In genomic region chr7:99173787-99174186, GRCh38 we compare ENCODE assay signal across 23 cellular contexts. TPM values are rescaled to one million over a fixed set of nuclear protein-coding genes. Genes with fewer than 3 reads are reported as not detected.
DNase-seq lines count a peak whose midpoint lies in the region; ATAC-seq and TF ChIP-seq lines count a peak whose summit lies in the region.
"Had no signal": no experiment of that assay in that cellular context is flagged by ENCODE, and none has a peak within 500 bp of the region (broad histone marks: within the 10 kb centered on the region; RNA-seq: fewer than 3 reads in every experiment).

No MANE protein-coding gene starts in this region.

- H2AFZ ChIP-seq in GM23338 (0 out of 2 replicates have a peak overlapping the region, but pooled peaks have one; percentile 28), hepatocyte (no peak overlapping the region), H9 (ENCODE audit: low read length) (no peak overlapping the region)

- no peaks in the 10 kb centered on the region for H4K20me1 ChIP-seq in GM23338 (replicated peaks; ENCODE audit: insufficient read depth)
- no peaks in the 10 kb centered on the region for H4K20me1 ChIP-seq in hepatocyte (ENCODE audit: insufficient read depth, poor library complexity, severe bottlenecking)
- no peaks in the 10 kb centered on the region for H4K20me1 ChIP-seq in H9 (ENCODE audit: control insufficient read depth, insufficient read depth, insufficient read length)

- no peak overlapping the region for H3K14ac ChIP-seq in H9 (ENCODE audit: insufficient read depth, low read length)

- H3F3A ChIP-seq in GM23338 (replicated peaks; ENCODE audit: low read depth), result no peaks in the 10 kb centered on the region

- H3K79me2 ChIP-seq in GM23338 (replicated peaks; ENCODE audit: insufficient read depth), result no peaks in the 10 kb centered on the region
- H3K79me2 ChIP-seq in hepatocyte, result no peaks in the 10 kb centered on the region
- H3K79me2 ChIP-seq in H9 (ENCODE audit: insufficient read depth, low read length), result no peaks in the 10 kb centered on the region

- no peaks in the 10 kb centered on the region for H3K27me3 ChIP-seq in GM23338 (ENCODE audit: insufficient read depth)
- no peaks in the 10 kb centered on the region for H3K27me3 ChIP-seq in hepatocyte
- H3K27me3 ChIP-seq in lung (ENCODE audit: control insufficient read depth, insufficient read depth), result no peaks in the 10 kb centered on the region
- H3K27me3 ChIP-seq in H9 (ENCODE audit: insufficient read depth, low read length), result no peaks in the 10 kb centered on the region
- H3K27me3 ChIP-seq: SJCRH30 had no signal

- H4K5ac ChIP-seq in H9 (ENCODE audit: insufficient read length, low read depth, low read length), result no peak overlapping the region

- H3K4me2 ChIP-seq in GM23338, result no peak overlapping the region
- no peak overlapping the region for H3K4me2 ChIP-seq in hepatocyte
- H3K4me2 ChIP-seq in H9 (ENCODE audit: insufficient read depth, insufficient read length, low read length), result no peak overlapping the region

- no peak overlapping the region for H2BK12ac ChIP-seq in H9 (ENCODE audit: insufficient read length, low read depth, low read length)

- no peak overlapping the region for H2BK5ac ChIP-seq in H9 (ENCODE audit: insufficient read length, low read length)

- H3K27me3 Mint-ChIP-seq in GM23338 (ENCODE audit: insufficient read depth, low read depth, poor library complexity), result peaks cover 3% of the 10 kb centered on the region
- peaks cover 11% of the 10 kb centered on the region for H3K27me3 Mint-ChIP-seq in H9 (ENCODE audit: low read depth)

- no peaks in the 10 kb centered on the region for H3K9me2 ChIP-seq in GM23338 (ENCODE audit: insufficient read depth)
- H3K9me2 ChIP-seq in hepatocyte (replicated peaks; ENCODE audit: insufficient read depth), result no peaks in the 10 kb centered on the region

- H3K36me3 ChIP-seq in GM23338 (ENCODE audit: insufficient read depth) (no peaks in the 10 kb centered on the region), hepatocyte (replicated peaks; ENCODE audit: insufficient read depth, low read depth) (no peaks in the 10 kb centered on the region), lung (ENCODE audit: control insufficient read depth in 2 of 2, insufficient read depth in 2 of 2, low read length in 2 of 2) (no peaks in the 10 kb centered on the region)
- H3K36me3 ChIP-seq: SJCRH30 had no signal

- no peaks in the 10 kb centered on the region for H3K9me3 Mint-ChIP-seq in GM23338
- H3K9me3 Mint-ChIP-seq in H9, result no peaks in the 10 kb centered on the region
- H3K9me3 Mint-ChIP-seq: CD8-positive, alpha-beta memory T cell; HFFc6 had no signal

- H3K4ac ChIP-seq in H9 (ENCODE audit: low read depth, low read length), result no peak overlapping the region

- no peaks in the 10 kb centered on the region for H3K36me3 Mint-ChIP-seq in GM23338 (ENCODE audit: low read depth)
- no peaks in the 10 kb centered on the region for H3K36me3 Mint-ChIP-seq in H9 (ENCODE audit: insufficient read depth in 1 of 3, low read depth in 3 of 3)
- H3K36me3 Mint-ChIP-seq: CD8-positive, alpha-beta memory T cell had no signal

- no peak overlapping the region for H3K56ac ChIP-seq in H9 (ENCODE audit: insufficient read length, low read depth, low read length)

- H4K8ac ChIP-seq in H9 (replicated peaks; ENCODE audit: insufficient read length, low read depth, low read length), result no peak overlapping the region

- no peaks in the 10 kb centered on the region for H3K4me1 ChIP-seq in GM23338 (ENCODE audit: insufficient read depth)
- H3K4me1 ChIP-seq in hepatocyte (ENCODE audit: insufficient read depth), result no peaks in the 10 kb centered on the region
- no peaks in the 10 kb centered on the region for H3K4me1 ChIP-seq in lung (ENCODE audit: control insufficient read depth in 2 of 2, insufficient read depth in 2 of 2, low read length in 2 of 2)
- no peaks in the 10 kb centered on the region for H3K4me1 ChIP-seq in H9 (ENCODE audit: insufficient read depth, low read length)
- H3K4me1 ChIP-seq: SJCRH30 had no signal

- H3K4me3 Mint-ChIP-seq in GM23338 (no peak overlapping the region), H9 (no peak overlapping the region)
- H3K4me3 Mint-ChIP-seq: CD8-positive, alpha-beta memory T cell; HFFc6 had no signal

- no peak for TF ChIP-seq CTCF in GM23338 (conservative IDR thresholded peaks at IDR 0.05; ENCODE audit: low read depth in 2 of 2)
- no peak for TF ChIP-seq CTCF in hepatocyte (IDR thresholded peaks at IDR 0.05; ENCODE audit: poor library complexity)
- no peak for TF ChIP-seq CTCF in lung (IDR thresholded peaks at IDR 0.05; ENCODE audit: control extremely low read depth, extremely low read depth)
- no peak for TF ChIP-seq CTCF in H9 (conservative IDR thresholded peaks at IDR 0.05)

- H3K9me3 ChIP-seq in hepatocyte (ENCODE audit: low read depth) (no peaks in the 10 kb centered on the region), lung (ENCODE audit: control insufficient read depth in 2 of 2, insufficient read depth in 1 of 2, low read length in 1 of 2) (no peaks in the 10 kb centered on the region), H9 (ENCODE audit: control insufficient read depth, low read depth, low read length) (no peaks in the 10 kb centered on the region)
- H3K9me3 ChIP-seq: SJCRH30 had no signal

- no peak overlapping the region for H4K91ac ChIP-seq in H9 (ENCODE audit: insufficient read length, low read depth, low read length)

- DNase-seq in GM23338 (ENCODE audit: low spot score), result no peak
- DNase-seq in NOMO-1 treated with DMSO at 0.1 percent for 48 hours (lab: John Stamatoyannopoulos, UW; ENCODE audit: unreplicated experiment), result peak; percentile 38
- peak; percentile 33 for DNase-seq in hepatocyte (ENCODE audit: low spot score)
- DNase-seq in lung (ENCODE audit: low spot score), result peak; percentile 31
- no peak for DNase-seq in NCI-H345 (lab: John Stamatoyannopoulos, UW)
- DNase-seq in H9, result no peak
- DNase-seq: ACHN; C1 segment of cervical spinal cord; CD8-positive, alpha-beta memory T cell; DMS53; EL; HFFc6; Kasumi-1; MM.1S; NCI-H1092 treated with DMSO at 0.1 percent for 48 hours; NCI-H2081 treated with DMSO at 0.1 percent for 48 hours; NCI-H510A; NCI-H82; SJCRH30 had no signal

- no peak overlapping the region for H2BK120ac ChIP-seq in H9 (ENCODE audit: low read depth, low read length, poor library complexity, severe bottlenecking)

- H3K23me2 ChIP-seq in H9 (ENCODE audit: insufficient read length, low read depth, low read length, poor library complexity, severe bottlenecking), result no peaks in the 10 kb centered on the region

- no peak overlapping the region for H2BK15ac ChIP-seq in H9 (ENCODE audit: low read depth, low read length)

- WGBS in hepatocyte (ENCODE audit: low lambda C conversion rate, missing lambda C conversion rate), result 74% methylated on average over 6 of the region's 6 CpGs
- 54 to 56% methylated on average over 6 of the region's 6 CpGs for WGBS in lung, 2 donors
- WGBS in H9 (ENCODE audit: extremely low coverage, insufficient read length, low lambda C conversion rate), result no CpG with 5 or more reads among the region's 6 CpGs

- no peaks in the 10 kb centered on the region for H3K79me1 ChIP-seq in H9 (ENCODE audit: insufficient read depth, low read depth, low read length, poor library complexity, severe bottlenecking)

- H3K9ac ChIP-seq in H9 (ENCODE audit: extremely low read depth, insufficient read length, low read length), result no peak overlapping the region

- H3K27ac Mint-ChIP-seq in GM23338, result no peak overlapping the region
- H3K27ac Mint-ChIP-seq in H9, result no peak overlapping the region
- H3K27ac Mint-ChIP-seq: CD8-positive, alpha-beta memory T cell; HFFc6 had no signal

- ATAC-seq in GM23338 (no peak), lung (ENCODE audit: insufficient read depth, low FRiP score) (no peak), HG03521 (IDR thresholded peaks at IDR 0.05; ENCODE audit: unreplicated experiment) (no peak)
- ATAC-seq: GM12878, Panc1 had no signal

- H3K18ac ChIP-seq in H9 (ENCODE audit: insufficient read length, low read depth, low read length), result no peak overlapping the region

- no peak overlapping the region for H2BK20ac ChIP-seq in H9 (ENCODE audit: low read depth, low read length, poor library complexity, severe bottlenecking)

- H3K4me1 Mint-ChIP-seq in GM23338 (no peaks in the 10 kb centered on the region), H9 (no peaks in the 10 kb centered on the region)
- H3K4me1 Mint-ChIP-seq: CD8-positive, alpha-beta memory T cell had no signal

- H3K4me3 ChIP-seq in GM23338, result no peak overlapping the region
- H3K4me3 ChIP-seq in hepatocyte, result no peak overlapping the region
- H3K4me3 ChIP-seq in lung, result no peak overlapping the region
- H3K4me3 ChIP-seq: GM12878, SJCRH30 had no signal

- H2AK5ac ChIP-seq in H9 (ENCODE audit: insufficient read length, low read length), result no peak overlapping the region

- H3K27ac ChIP-seq in GM23338 (ENCODE audit: low read depth), result no peak overlapping the region
- H3K27ac ChIP-seq in hepatocyte, result no peak overlapping the region
- no peak overlapping the region for H3K27ac ChIP-seq in lung (ENCODE audit: low read depth in 1 of 2, low read length in 1 of 2)
- no peak overlapping the region for H3K27ac ChIP-seq in H9 (ENCODE audit: insufficient read length, low read depth, low read length)
- H3K27ac ChIP-seq: SJCRH30 had no signal

- H3K23ac ChIP-seq in H9 (ENCODE audit: insufficient read length, low read depth, low read length), result no peak overlapping the region

- no peak overlapping the region for H3T11ph ChIP-seq in H9 (ENCODE audit: low read length)

TF ChIP-seq in GM23338, 12 proteins besides CTCF, POLR2A, EP300 and RAD21 (continues in another document):
- TF ChIP-seq POLR2AphosphoS5 (IDR thresholded peaks at IDR 0.05; ENCODE audit: low read depth) (no peak), ZNF114 (CRISPR knock-in tag; IDR thresholded peaks at IDR 0.05) (no peak)

RNA-seq across cellular contexts. Expression of gene SMURF1, which starts 29.9 kb away (rescaled TPM):
- total RNA-seq in GM23338 (2014; rRNA removed; shearing (Covaris generic)), result 17.5 and 23.9 TPM in 2 replicates
- polyA plus RNA-seq in GM23338 (2016; fragmentation: Nextera tagmentation; extraction: Ambion mirVana) (5.0 and 5.8 TPM in 2 replicates), hepatocyte (12.4 and 13.4 TPM in 2 replicates), lung (10 to 100 TPM in 1 of 2 donors, 1 to 10 TPM in 1; 9.0 to 12.4 TPM)
- total RNA-seq in hepatocyte (20.2 and 21.7 TPM in 2 replicates), lung (10 to 100 TPM; 30.6 to 36.4 TPM), H9 (2021) (27.2 and 29.4 TPM in 2 replicates)

RNA-seq across cellular contexts. Expression of gene KPNA7, which starts 34.1 kb away (rescaled TPM):
- not detected in 2 replicates for total RNA-seq in GM23338 (2014; rRNA removed; shearing (Covaris generic))
- not detected in 2 replicates for polyA plus RNA-seq in GM23338 (2016; fragmentation: Nextera tagmentation; extraction: Ambion mirVana)
- 0.17 and 0.52 TPM in 2 replicates for total RNA-seq in hepatocyte
- polyA plus RNA-seq in hepatocyte, result 0.66 and 0.76 TPM in 2 replicates
- total RNA-seq in lung, result 1 to 10 TPM in 1 of 2 donors, under 1 TPM in 1; 0.40 to 1.3 TPM
- polyA plus RNA-seq in lung, result under 1 TPM; 0.55 to 0.58 TPM
- not detected in 2 replicates for total RNA-seq in H9 (2021)
- total RNA-seq: CD8-positive, alpha-beta memory T cell; GM12878; H4; HFFc6; SJCRH30 had no signal
- polyA plus RNA-seq: CD8-positive, alpha-beta memory T cell had no signal

Comparison
In these comparisons a context has a peak if more than half of its experiments do, and no peak if none do; other contexts are left out.
1. DNase-seq: peak in NOMO-1 treated with DMSO at 0.1 percent for 48 hours (single experiment), hepatocyte (single experiment) and lung (single experiment); none in GM23338 (single experiment), NCI-H345 (single experiment) and H9 (single experiment).